ENCODE assay signal across 22 cellular contexts in the genomic region with DNA sequence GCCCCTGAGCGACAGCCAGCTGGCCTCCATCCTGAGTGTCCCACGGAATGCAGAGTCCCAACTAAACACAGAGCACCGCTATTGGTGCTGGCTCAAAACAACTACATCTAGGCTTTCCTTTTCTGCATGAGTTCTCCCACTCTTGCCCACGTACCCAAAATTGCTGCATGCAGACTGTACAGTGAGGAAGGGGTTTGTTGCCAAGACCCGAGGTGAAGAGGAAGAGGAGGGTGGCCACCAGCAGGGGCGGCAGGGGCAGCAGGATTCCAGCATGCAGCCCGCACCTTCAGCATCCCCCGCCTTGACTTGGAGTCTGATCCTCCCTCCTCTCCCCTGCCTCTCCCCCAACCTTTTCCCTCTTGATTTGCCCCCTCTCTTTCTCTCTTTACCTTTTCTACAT. TPM values are rescaled to one million over a fixed set of nuclear protein-coding genes. Genes with fewer than 3 reads are reported as not detected.
"Had no signal": no experiment of that assay in that cellular context is flagged by ENCODE, and none has a peak within 500 bp of the region (broad histone marks: within the 10 kb centered on the region; RNA-seq: fewer than 3 reads in every experiment).

No MANE protein-coding gene starts in this region.

- H3K27me3 Mint-ChIP-seq: activated naive CD8-positive, alpha-beta T cell had no signal

- H3K4me3 Mint-ChIP-seq: activated CD4-positive, alpha-beta memory T cell treated with anti-CD3 and anti-CD28 coated beads for 36 hours; activated naive CD8-positive, alpha-beta T cell; activated T-helper 1 cell treated with anti-CD3 and anti-CD28 coated beads, Interleukin-12 subunit alpha, Interleukin-12 subunit beta, Interleukin-2, Interleukin-4 antibody, amounts not matched to agents 30 ng/mL and 10 ng/mL and 1 ng/mL, durations not matched to agents 14 hours and 24 hours and 36 hours; effector memory CD8-positive, alpha-beta T cell; memory B cell; naive B cell; neural crest cell; stimulated activated naive B cell treated with anti-CD40 and anti-IgM and Interleukin-4, amounts not matched to agents 10 μg/mL and 1 μg/mL and 100 μg/mL, for 72 hours had no signal

- H3K27me3 ChIP-seq: gastrocnemius medialis, pancreas, thyroid gland, vagina had no signal

- H3K27ac ChIP-seq: gastrocnemius medialis, pancreas, thyroid gland, vagina had no signal

- H3K9me3 ChIP-seq: gastrocnemius medialis, heart right ventricle, mucosa of descending colon, pancreas, thyroid gland, vagina had no signal

- H3K4me1 ChIP-seq: pancreas, thyroid gland had no signal

- H3K9me3 Mint-ChIP-seq: activated CD4-positive, alpha-beta memory T cell treated with anti-CD3 and anti-CD28 coated beads for 36 hours; activated T-helper 1 cell treated with anti-CD3 and anti-CD28 coated beads, Interleukin-12 subunit alpha, Interleukin-12 subunit beta, Interleukin-2, Interleukin-4 antibody, amounts not matched to agents 30 ng/mL and 10 ng/mL and 1 ng/mL, durations not matched to agents 14 hours and 24 hours and 36 hours; effector memory CD8-positive, alpha-beta T cell; memory B cell; naive B cell; neural crest cell; stimulated activated naive B cell treated with anti-CD40 and anti-IgM and Interleukin-4, amounts not matched to agents 10 μg/mL and 1 μg/mL and 100 μg/mL, for 72 hours had no signal

- H3K36me3 ChIP-seq: gastrocnemius medialis, pancreas, thyroid gland, vagina had no signal

- H3K27ac Mint-ChIP-seq: activated CD4-positive, alpha-beta memory T cell treated with anti-CD3 and anti-CD28 coated beads for 36 hours; activated naive CD8-positive, alpha-beta T cell; activated T-helper 1 cell treated with anti-CD3 and anti-CD28 coated beads, Interleukin-12 subunit alpha, Interleukin-12 subunit beta, Interleukin-2, Interleukin-4 antibody, amounts not matched to agents 30 ng/mL and 10 ng/mL and 1 ng/mL, durations not matched to agents 14 hours and 24 hours and 36 hours; effector memory CD8-positive, alpha-beta T cell; memory B cell; naive B cell; stimulated activated naive B cell treated with anti-CD40 and anti-IgM and Interleukin-4, amounts not matched to agents 10 μg/mL and 1 μg/mL and 100 μg/mL, for 72 hours had no signal

- DNase-seq: activated CD4-positive, alpha-beta memory T cell treated with anti-CD3 and anti-CD28 coated beads for 36 hours; activated CD4-positive, alpha-beta T cell treated with anti-CD3 and anti-CD28 coated beads for 4 hours; activated gamma-delta T cell treated with Interleukin-2 at 50 U/mL for 16 hours; activated T-cell treated with anti-CD3 and anti-CD28 coated beads for 4 hours; effector memory CD8-positive, alpha-beta T cell; heart right ventricle; left ventricle myocardium superior; mucosa of descending colon; naive B cell; pancreas; stimulated activated naive B cell treated with anti-CD40 and anti-IgM and Interleukin-4, amounts not matched to agents 10 μg/mL and 1 μg/mL and 100 μg/mL, for 72 hours; thyroid gland had no signal

- H3K4me1 Mint-ChIP-seq: memory B cell; naive B cell; neural crest cell; stimulated activated naive B cell treated with anti-CD40 and anti-IgM and Interleukin-4, amounts not matched to agents 10 μg/mL and 1 μg/mL and 100 μg/mL, for 72 hours had no signal

- H3K4me3 ChIP-seq: gastrocnemius medialis, heart right ventricle, mucosa of descending colon, pancreas, thyroid gland, vagina had no signal

- H3K36me3 Mint-ChIP-seq: activated CD4-positive, alpha-beta memory T cell treated with anti-CD3 and anti-CD28 coated beads for 36 hours; activated naive CD8-positive, alpha-beta T cell; memory B cell; naive B cell; stimulated activated naive B cell treated with anti-CD40 and anti-IgM and Interleukin-4, amounts not matched to agents 10 μg/mL and 1 μg/mL and 100 μg/mL, for 72 hours had no signal

RNA-seq across cellular contexts. Expression of a gene that starts 8.0 kb away (rescaled TPM):
- total RNA-seq: activated CD4-positive, alpha-beta memory T cell treated with anti-CD3 and anti-CD28 coated beads for 36 hours; activated T-helper 1 cell treated with anti-CD3 and anti-CD28 coated beads, Interleukin-12 subunit alpha, Interleukin-12 subunit beta, Interleukin-2, Interleukin-4 antibody, amounts not matched to agents 30 ng/mL and 10 ng/mL and 1 ng/mL, durations not matched to agents 14 hours and 24 hours and 36 hours; chondrocyte; neural crest cell; T-helper 2 cell treated with Interferon-gamma antibody and Interleukin-4, amounts not matched to agents 100 ng/mL and 5 ng/mL, for 36 hours had no signal

RNA-seq across cellular contexts. Expression of a gene that starts 9.7 kb away (rescaled TPM):
- total RNA-seq: activated CD4-positive, alpha-beta memory T cell treated with anti-CD3 and anti-CD28 coated beads for 36 hours; activated T-helper 1 cell treated with anti-CD3 and anti-CD28 coated beads, Interleukin-12 subunit alpha, Interleukin-12 subunit beta, Interleukin-2, Interleukin-4 antibody, amounts not matched to agents 30 ng/mL and 10 ng/mL and 1 ng/mL, durations not matched to agents 14 hours and 24 hours and 36 hours; chondrocyte; dermis microvascular lymphatic vessel endothelial cell; kidney epithelial cell; neural crest cell; T-helper 2 cell treated with Interferon-gamma antibody and Interleukin-4, amounts not matched to agents 100 ng/mL and 5 ng/mL, for 36 hours; thyroid gland had no signal

RNA-seq across cellular contexts. Expression of a gene that starts 17.1 kb away (rescaled TPM):
- total RNA-seq: activated CD4-positive, alpha-beta memory T cell treated with anti-CD3 and anti-CD28 coated beads for 36 hours; activated T-helper 1 cell treated with anti-CD3 and anti-CD28 coated beads, Interleukin-12 subunit alpha, Interleukin-12 subunit beta, Interleukin-2, Interleukin-4 antibody, amounts not matched to agents 30 ng/mL and 10 ng/mL and 1 ng/mL, durations not matched to agents 14 hours and 24 hours and 36 hours; chondrocyte; dermis microvascular lymphatic vessel endothelial cell; gastrocnemius medialis; heart right ventricle; left ventricle myocardium superior; mucosa of descending colon; neural crest cell; T-helper 2 cell treated with Interferon-gamma antibody and Interleukin-4, amounts not matched to agents 100 ng/mL and 5 ng/mL, for 36 hours; thyroid gland had no signal
- polyA plus RNA-seq: heart right ventricle, pancreas had no signal

RNA-seq across cellular contexts. Expression of a gene that starts 25.2 kb away (rescaled TPM):
- total RNA-seq: activated CD4-positive, alpha-beta memory T cell treated with anti-CD3 and anti-CD28 coated beads for 36 hours; activated T-helper 1 cell treated with anti-CD3 and anti-CD28 coated beads, Interleukin-12 subunit alpha, Interleukin-12 subunit beta, Interleukin-2, Interleukin-4 antibody, amounts not matched to agents 30 ng/mL and 10 ng/mL and 1 ng/mL, durations not matched to agents 14 hours and 24 hours and 36 hours; chondrocyte; dermis microvascular lymphatic vessel endothelial cell; kidney epithelial cell; neural crest cell; T-helper 2 cell treated with Interferon-gamma antibody and Interleukin-4, amounts not matched to agents 100 ng/mL and 5 ng/mL, for 36 hours had no signal

RNA-seq across cellular contexts. Expression of a gene that starts 50.6 kb away (rescaled TPM):
- total RNA-seq: activated CD4-positive, alpha-beta memory T cell treated with anti-CD3 and anti-CD28 coated beads for 36 hours; activated T-helper 1 cell treated with anti-CD3 and anti-CD28 coated beads, Interleukin-12 subunit alpha, Interleukin-12 subunit beta, Interleukin-2, Interleukin-4 antibody, amounts not matched to agents 30 ng/mL and 10 ng/mL and 1 ng/mL, durations not matched to agents 14 hours and 24 hours and 36 hours; chondrocyte; dermis microvascular lymphatic vessel endothelial cell; gastrocnemius medialis; heart right ventricle; kidney epithelial cell; left ventricle myocardium superior; mucosa of descending colon; neural crest cell; pancreas; T-helper 2 cell treated with Interferon-gamma antibody and Interleukin-4, amounts not matched to agents 100 ng/mL and 5 ng/mL, for 36 hours; thyroid gland; vagina had no signal
- polyA plus RNA-seq: heart right ventricle, pancreas had no signal
